In genomic region chr20:38620501-38620900, GRCh38 we compare ENCODE assay signal across 26 cellular contexts. TPM values are rescaled to one million over a fixed set of nuclear protein-coding genes. Genes with fewer than 3 reads are reported as not detected.
"Had no signal": no experiment of that assay in that cellular context is flagged by ENCODE, and none has a peak within 500 bp of the region (broad histone marks: within the 10 kb centered on the region; RNA-seq: fewer than 3 reads in every experiment).

No MANE protein-coding gene starts in this region.

- H3K36me3 Mint-ChIP-seq: naive thymus-derived CD8-positive, alpha-beta T cell; stimulated activated naive B cell treated with anti-CD40 and anti-IgM and Interleukin-4, amounts not matched to agents 10 μg/mL and 1 μg/mL and 100 μg/mL, for 72 hours had no signal

- H3K79me2 ChIP-seq: parathyroid adenoma had no signal

- H3K36me3 ChIP-seq: esophagus muscularis mucosa, gastrocnemius medialis, heart right ventricle, sigmoid colon, tibial nerve, upper lobe of right lung had no signal

- H3K27ac ChIP-seq: dorsolateral prefrontal cortex, epithelial cell of prostate, esophagus muscularis mucosa, gastrocnemius medialis, heart right ventricle, parathyroid adenoma, psoas muscle, sigmoid colon, skin epidermis, testis, tibial nerve, upper lobe of right lung had no signal

- H3K9ac ChIP-seq: parathyroid adenoma had no signal

- H3K4me3 ChIP-seq: dorsolateral prefrontal cortex, esophagus muscularis mucosa, gastrocnemius medialis, heart right ventricle, mucosa of descending colon, psoas muscle, sigmoid colon, skin epidermis, testis, tibial nerve, upper lobe of right lung had no signal

- H3K9me3 ChIP-seq: gastrocnemius medialis, mucosa of descending colon, psoas muscle, testis, upper lobe of right lung had no signal

- H3K27me3 ChIP-seq: testis, upper lobe of right lung had no signal

- DNase-seq: cortex of kidney; effector CD8-positive, alpha-beta T cell; gastrocnemius medialis; heart right ventricle; kidney glomerular epithelial cell; mucosa of descending colon; naive thymus-derived CD8-positive, alpha-beta T cell; psoas muscle; sigmoid colon; stimulated activated CD4-positive, alpha-beta T cell treated with anti-CD3 and anti-CD28 coated beads, Interleukin-2, amount 100 ng/mL, for 24 hours; stimulated activated CD4-positive, alpha-beta T cell treated with anti-CD3 and anti-CD28 coated beads, Interleukin-4, amount 100 ng/mL, for 4 hours; stimulated activated naive B cell treated with anti-CD40 and anti-IgM and Interleukin-4, amounts not matched to agents 10 μg/mL and 1 μg/mL and 100 μg/mL, for 72 hours; stimulated activated naive CD8-positive, alpha-beta T cell treated with anti-CD3 and anti-CD28 coated beads, Interleukin-15, amount 100 ng/mL, for 72 hours; testis; upper lobe of right lung had no signal

- H3K4me3 Mint-ChIP-seq: naive thymus-derived CD8-positive, alpha-beta T cell; stimulated activated naive B cell treated with anti-CD40 and anti-IgM and Interleukin-4, amounts not matched to agents 10 μg/mL and 1 μg/mL and 100 μg/mL, for 72 hours; stimulated activated naive CD8-positive, alpha-beta T cell treated with anti-CD3 and anti-CD28 coated beads, Interleukin-15, amount 100 ng/mL, for 72 hours had no signal

- H3K4me1 Mint-ChIP-seq: naive thymus-derived CD8-positive, alpha-beta T cell; stimulated activated naive B cell treated with anti-CD40 and anti-IgM and Interleukin-4, amounts not matched to agents 10 μg/mL and 1 μg/mL and 100 μg/mL, for 72 hours; stimulated activated naive CD8-positive, alpha-beta T cell treated with anti-CD3 and anti-CD28 coated beads, Interleukin-15, amount 100 ng/mL, for 72 hours had no signal

- H2AFZ ChIP-seq: parathyroid adenoma had no signal

- H3K9me3 Mint-ChIP-seq: stimulated activated naive CD8-positive, alpha-beta T cell treated with anti-CD3 and anti-CD28 coated beads, Interleukin-15, amount 100 ng/mL, for 72 hours had no signal

- H3K27ac Mint-ChIP-seq: naive thymus-derived CD8-positive, alpha-beta T cell; stimulated activated naive B cell treated with anti-CD40 and anti-IgM and Interleukin-4, amounts not matched to agents 10 μg/mL and 1 μg/mL and 100 μg/mL, for 72 hours; stimulated activated naive CD8-positive, alpha-beta T cell treated with anti-CD3 and anti-CD28 coated beads, Interleukin-15, amount 100 ng/mL, for 72 hours had no signal

- H3K4me1 ChIP-seq: esophagus muscularis mucosa, gastrocnemius medialis, heart right ventricle, parathyroid adenoma, psoas muscle, sigmoid colon, testis, tibial nerve, upper lobe of right lung had no signal

- ATAC-seq: gastrocnemius medialis; heart right ventricle; mucosa of descending colon; naive thymus-derived CD8-positive, alpha-beta T cell; psoas muscle; stimulated activated naive B cell treated with anti-CD40 and anti-IgM and Interleukin-4, amounts not matched to agents 10 μg/mL and 1 μg/mL and 100 μg/mL, for 72 hours; stimulated activated naive CD8-positive, alpha-beta T cell treated with anti-CD3 and anti-CD28 coated beads, Interleukin-15, amount 100 ng/mL, for 72 hours; upper lobe of right lung had no signal

RNA-seq across cellular contexts. Expression of gene ARHGAP40, which starts 18.9 kb away (rescaled TPM):
- total RNA-seq: fibroblast of villous mesenchyme; gastrocnemius medialis; heart right ventricle; lung microvascular endothelial cell; mucosa of descending colon; naive thymus-derived CD8-positive, alpha-beta T cell; omental fat pad; psoas muscle; sigmoid colon; subcutaneous adipose tissue; tibial nerve had no signal
- polyA plus RNA-seq: heart right ventricle; liver; naive thymus-derived CD8-positive, alpha-beta T cell; sigmoid colon had no signal

RNA-seq across cellular contexts. Expression of gene ADIG, which starts 39.5 kb away (rescaled TPM):
- total RNA-seq: esophagus muscularis mucosa; fibroblast of villous mesenchyme; gastrocnemius medialis; liver; lung microvascular endothelial cell; mucosa of descending colon; naive thymus-derived CD8-positive, alpha-beta T cell; omental fat pad; psoas muscle; sigmoid colon; subcutaneous adipose tissue; tibial nerve; upper lobe of right lung had no signal
- polyA plus RNA-seq: heart right ventricle; liver; naive thymus-derived CD8-positive, alpha-beta T cell; psoas muscle; sigmoid colon had no signal
